Comparison of ENCODE assay signal across 9 cellular contexts in the genomic region with DNA sequence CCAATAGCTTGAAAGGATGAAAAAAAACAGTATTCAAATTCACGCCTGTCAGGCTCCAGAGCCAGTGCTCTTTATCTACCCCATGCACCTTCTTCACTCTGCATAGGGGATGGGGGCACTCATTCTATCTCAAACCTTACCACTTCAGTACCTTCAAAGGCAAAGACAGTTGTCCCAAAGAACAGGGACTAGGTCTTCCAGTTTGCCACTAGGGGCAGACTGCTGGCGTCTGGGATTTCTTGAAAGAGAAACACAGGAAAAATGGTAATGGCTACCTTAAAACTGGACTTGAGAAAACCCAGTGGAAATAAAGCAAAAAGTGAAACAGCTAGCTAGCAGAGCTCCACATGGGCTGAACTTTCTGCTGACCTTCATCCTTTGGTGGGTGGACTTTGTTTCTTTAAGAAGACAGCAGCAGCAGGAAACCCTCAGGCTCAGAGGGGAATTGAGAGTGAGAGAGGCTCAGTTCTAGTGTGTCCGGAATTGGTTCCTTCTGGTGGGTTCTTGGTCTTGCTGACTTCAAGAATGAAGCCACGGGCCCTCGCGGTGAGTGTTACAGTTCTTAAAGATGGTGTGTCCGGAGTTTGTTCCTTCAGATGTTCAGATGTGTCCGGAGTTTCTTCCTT. TPM values are rescaled to one million over a fixed set of nuclear protein-coding genes. Genes with fewer than 3 reads are reported as not detected.
A peak's percentile ranks its signal among the peaks of the same experiment; 100 is the strongest.
DNase-seq lines count a peak whose midpoint lies in the region; ATAC-seq, FAIRE-seq and TF ChIP-seq lines count a peak whose summit lies in the region.
"Had no signal": no experiment of that assay in that cellular context is flagged by ENCODE, and none has a peak within 500 bp of the region (broad histone marks: within the 10 kb centered on the region; RNA-seq: fewer than 3 reads in every experiment).

No MANE protein-coding gene starts in this region.

- H3K4me2 ChIP-seq in A549 = peak overlapping the region; percentile 47; the same call in 2 of the 3 replicates
- H3K4me2 ChIP-seq in PC-3 (ENCODE audit: low read length) = no peak overlapping the region

- peak; percentile 41 to 48 for DNase-seq in A549 (ENCODE audit: low read depth in 1 of 2, low spot score in 1 of 2)
- peak; percentile 40 for DNase-seq in PC-3
- DNase-seq in fibroblast of villous mesenchyme (ENCODE audit: low read depth) = peak; percentile 10
- DNase-seq in activated effector memory CD4-positive, alpha-beta T cell treated with anti-CD3 and anti-CD28 coated beads, Interleukin-2, amount 50 U/mL, for 16 hours = no peak
- no peak for DNase-seq in T-helper 9 cell
- no peak for DNase-seq in NCI-H187 treated with DMSO at 0.1 percent for 48 hours (lab: John Stamatoyannopoulos, UW)

- ATAC-seq in A549 = peak; percentile 76 to 89; a peak in 5 of 6 replicates
- peak; percentile 57 for ATAC-seq in GM18867 (IDR thresholded peaks at IDR 0.05; ENCODE audit: unreplicated experiment)
- no peak for ATAC-seq in PC-3
- no peak for ATAC-seq in esophagus mucosa

- H2AFZ ChIP-seq in PC-3 (ENCODE audit: low read length) = peak overlapping the region; percentile 72

- H3K9me3 ChIP-seq in A549 (peaks cover under 1% of the 10 kb centered on the region; the same call in 1 of the 3 replicates), PC-3 (ENCODE audit: low read length) (no peaks in the 10 kb centered on the region)

- no peak overlapping the region for H3K9ac ChIP-seq in PC-3 (ENCODE audit: low read length)

- TF ChIP-seq EP300 in A549 (IDR thresholded peaks at IDR 0.05) = no peak

- H3K4me1 ChIP-seq in A549 (no peaks in the 10 kb centered on the region), PC-3 (ENCODE audit: insufficient read depth, low read length) (no peaks in the 10 kb centered on the region)

- H4K20me1 ChIP-seq in PC-3 (ENCODE audit: low read length) = no peaks in the 10 kb centered on the region

- H3K4me3 ChIP-seq in A549 (no peak overlapping the region), PC-3 (ENCODE audit: low read length) (no peak overlapping the region), fibroblast of villous mesenchyme (ENCODE audit: low read depth, low read length) (no peak overlapping the region)

- H3K27ac ChIP-seq in A549 = no peak overlapping the region
- no peak overlapping the region for H3K27ac ChIP-seq in PC-3 (ENCODE audit: low read length)

- no peaks in the 10 kb centered on the region for H3F3A ChIP-seq in PC-3 (ENCODE audit: low read length, unreplicated experiment)

- TF ChIP-seq RAD21 in A549 (conservative IDR thresholded peaks at IDR 0.05 in 1 of 2, IDR thresholded peaks at IDR 0.05 in 1 of 2) = no peak

- 34% methylated on average over 8 of the region's 8 CpGs for WGBS in A549 (ENCODE audit: missing lambda C conversion rate)

- intact Hi-C loops in PC-3 (cut with micrococcal nuclease) = no loop called here

- CTCF ChIA-PET in A549 (lab: Yijun Ruan, JAX) (interaction anchor here (0.6 to 2.5 kb wide), 7 partner anchors 10 to 404 kb away, joined by 3 to 7 read pairs (median 3); no protein-coding TSS in a partner anchor), PC-3 (lab: Charles Lee) (no interaction called here)

- peaks cover 4% of the 10 kb centered on the region for H3K27me3 ChIP-seq in PC-3 (ENCODE audit: low read length)

- H3K9me2 ChIP-seq in PC-3 (replicated peaks; ENCODE audit: low read length) = no peaks in the 10 kb centered on the region

- peak; percentile 36 for TF ChIP-seq CTCF in A549 (IDR thresholded peaks at IDR 0.05)
- peak; percentile 76 for TF ChIP-seq CTCF in PC-3 (conservative IDR thresholded peaks at IDR 0.05; ENCODE audit: low read depth, low read length)
- TF ChIP-seq CTCF in fibroblast of villous mesenchyme (IDR thresholded peaks at IDR 0.05; ENCODE audit: insufficient read depth, low read depth, low read length) = peak; percentile 63

- POLR2A ChIA-PET in A549 (lab: Yijun Ruan, JAX) (no interaction called here), PC-3 (lab: Charles Lee; ENCODE audit: unreplicated experiment) (no interaction called here)

- TF ChIP-seq POLR2A in A549 (IDR thresholded peaks at IDR 0.05; ENCODE audit: low read length) = no peak

- BruUV-seq in PC-3 (replicated peaks; lab: Mats Ljungman, UMichigan) = no TSS peak

- FAIRE-seq in A549 (lab: Jason Lieb, UNC) = no peak

- H3K79me2 ChIP-seq in PC-3 (ENCODE audit: low read length) = no peaks in the 10 kb centered on the region

- H3K36me3 ChIP-seq in PC-3 (ENCODE audit: low read depth, low read length) = no peaks in the 10 kb centered on the region

TF ChIP-seq in A549, 52 proteins besides CTCF, POLR2A, EP300 and RAD21:
- TF ChIP-seq HES2 (IDR thresholded peaks at IDR 0.05) (no peak), TFCP2L1 (CRISPR knock-in tag; IDR thresholded peaks at IDR 0.05) (no peak), EHMT2 (IDR thresholded peaks at IDR 0.05; ENCODE audit: low read depth) (no peak), CEBPB (IDR thresholded peaks at IDR 0.05) (no peak), HOXB13 (CRISPR knock-in tag; IDR thresholded peaks at IDR 0.05; ENCODE audit: low read depth) (no peak), JUN (IDR thresholded peaks at IDR 0.05) (no peak), HEYL (CRISPR knock-in tag; IDR thresholded peaks at IDR 0.05) (no peak), TP53 (CRISPR knock-in tag; IDR thresholded peaks at IDR 0.05) (no peak), E2F6 (IDR thresholded peaks at IDR 0.05; ENCODE audit: borderline replicate concordance, low read depth) (no peak), MAFK (IDR thresholded peaks at IDR 0.05; ENCODE audit: partially characterized antibody) (no peak), NPAS2 (CRISPR knock-in tag; IDR thresholded peaks at IDR 0.05; ENCODE audit: borderline replicate concordance) (no peak), KDM5A (IDR thresholded peaks at IDR 0.05) (no peak), RARB (CRISPR knock-in tag; IDR thresholded peaks at IDR 0.05) (no peak), POLR2AphosphoS2 (conservative IDR thresholded peaks at IDR 0.05; ENCODE audit: low read length) (no peak)
- TF ChIP-seq, protein P1, sequence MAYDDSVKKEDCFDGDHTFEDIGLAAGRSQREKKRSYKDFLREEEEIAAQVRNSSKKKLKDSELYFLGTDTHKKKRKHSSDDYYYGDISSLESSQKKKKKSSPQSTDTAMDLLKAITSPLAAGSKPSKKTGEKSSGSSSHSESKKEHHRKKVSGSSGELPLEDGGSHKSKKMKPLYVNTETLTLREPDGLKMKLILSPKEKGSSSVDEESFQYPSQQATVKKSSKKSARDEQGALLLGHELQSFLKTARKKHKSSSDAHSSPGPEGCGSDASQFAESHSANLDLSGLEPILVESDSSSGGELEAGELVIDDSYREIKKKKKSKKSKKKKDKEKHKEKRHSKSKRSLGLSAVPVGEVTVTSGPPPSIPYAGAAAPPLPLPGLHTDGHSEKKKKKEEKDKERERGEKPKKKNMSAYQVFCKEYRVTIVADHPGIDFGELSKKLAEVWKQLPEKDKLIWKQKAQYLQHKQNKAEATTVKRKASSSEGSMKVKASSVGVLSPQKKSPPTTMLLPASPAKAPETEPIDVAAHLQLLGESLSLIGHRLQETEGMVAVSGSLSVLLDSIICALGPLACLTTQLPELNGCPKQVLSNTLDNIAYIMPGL (CRISPR knock-in tag; IDR thresholded peaks at IDR 0.05; ENCODE audit: borderline replicate concordance) = no peak

RNA-seq across cellular contexts. Expression of gene SLC36A1, which starts 41.0 kb away (rescaled TPM):
- polyA plus RNA-seq in A549 (2011; rRNA removed) = 10.8 and 12.4 TPM in 2 replicates
- polyA plus RNA-seq in A549 (2012; cell fraction: cytosol; rRNA removed) = 5.0 and 6.9 TPM in 2 replicates
- 18.9 and 20.1 TPM in 2 replicates for polyA plus RNA-seq in A549 (2012; cell fraction: nucleus; rRNA removed)
- polyA plus RNA-seq in A549 (2017; fragmentation: RNase III; extraction: RNeasy Plus Mini Kit Qiagen cat#74134 plus additional on column Dnase treatment) = 7.2 to 7.6 TPM (median 7.4 TPM) in 3 replicates
- polyA minus RNA-seq in A549 (2011; rRNA and poly(A)+ RNA removed) = 28.5 and 31.9 TPM in 2 replicates
- total RNA-seq in PC-3 (2014; rRNA removed) = 3.6 and 5.7 TPM in 2 replicates
- 10.4 and 12.2 TPM in 2 replicates for total RNA-seq in fibroblast of villous mesenchyme
- 5.9 TPM for total RNA-seq in esophagus mucosa

RNA-seq across cellular contexts. Expression of gene SLC36A2, which starts 59.1 kb away (rescaled TPM):
- not detected in 2 replicates for polyA plus RNA-seq in A549 (2011; rRNA removed)
- not detected in 2 replicates for polyA plus RNA-seq in A549 (2012; cell fraction: cytosol; rRNA removed)
- polyA plus RNA-seq in A549 (2012; cell fraction: nucleus; rRNA removed) = not detected in 2 replicates
- not detected in 3 replicates for polyA plus RNA-seq in A549 (2017; fragmentation: RNase III; extraction: RNeasy Plus Mini Kit Qiagen cat#74134 plus additional on column Dnase treatment)
- polyA minus RNA-seq in A549 (2011; rRNA and poly(A)+ RNA removed) = not detected in 2 replicates
- total RNA-seq in PC-3 (2014; rRNA removed) = not detected in 2 replicates
- total RNA-seq in fibroblast of villous mesenchyme = not detected in 2 replicates
- total RNA-seq in esophagus mucosa = not detected
- total RNA-seq: Daoy had no signal

Comparison
In these comparisons a context has a peak if more than half of its experiments do, and no peak if none do; other contexts are left out.
1. ATAC-seq: peak in A549 (2 of 2) and GM18867 (single experiment); none in PC-3 (single experiment) and esophagus mucosa (single experiment).
2. DNase-seq: peak in A549 (2 of 2), PC-3 (single experiment) and fibroblast of villous mesenchyme (single experiment); none in activated effector memory CD4-positive, alpha-beta T cell treated with anti-CD3 and anti-CD28 coated beads, Interleukin-2, amount 50 U/mL, for 16 hours (single experiment), T-helper 9 cell (single experiment) and NCI-H187 treated with DMSO at 0.1 percent for 48 hours (single experiment).
3. Peak in every context shown above with its lines, with median percentiles within 50 percentile points of each other: CTCF ChIP-seq.